1 cellular context compared by ENCODE assay signal in genomic region chr1:226827968-226828513, GRCh38.
TF ChIP-seq lines count a peak whose summit lies in the region.

No MANE protein-coding gene starts in this region.

TF ChIP-seq in HepG2, 621 proteins besides CTCF, POLR2A, EP300 and RAD21 (continued from another document and continues in another):
- TF ChIP-seq ZNF687 (CRISPR knock-in tag; IDR thresholded peaks at IDR 0.05) (0 out of 2 replicates have a peak, but pooled peaks have one; percentile 22), ZMYM2 (CRISPR knock-in tag; IDR thresholded peaks at IDR 0.05) (no peak), ZNF17 (CRISPR knock-in tag; IDR thresholded peaks at IDR 0.05) (no peak), ZNF580 (CRISPR knock-in tag; IDR thresholded peaks at IDR 0.05; ENCODE audit: borderline replicate concordance, low read depth) (no peak), ZNF780A (CRISPR knock-in tag; IDR thresholded peaks at IDR 0.05) (no peak), ZNF24 (IDR thresholded peaks at IDR 0.05) (no peak), ZNF770 (CRISPR knock-in tag; IDR thresholded peaks at IDR 0.05) (peak; percentile 92), ZNF790 (CRISPR knock-in tag; IDR thresholded peaks at IDR 0.05; ENCODE audit: borderline replicate concordance) (no peak), TEAD3 (CRISPR knock-in tag; optimal IDR thresholded peaks at IDR 0.05; ENCODE audit: borderline replicate concordance) (no peak), NR2F6 (IDR thresholded peaks at IDR 0.05) (no peak), NR2F6 (CRISPR knock-in tag; IDR thresholded peaks at IDR 0.05) (no peak), YY1 (IDR thresholded peaks at IDR 0.05; ENCODE audit: insufficient read depth, insufficient replicate concordance, low read depth, low read length) (peak; percentile 19), MED13 (CRISPR knock-in tag; IDR thresholded peaks at IDR 0.05) (no peak), HMG20B (CRISPR knock-in tag; conservative IDR thresholded peaks at IDR 0.05) (no peak), STAG1 (CRISPR knock-in tag; IDR thresholded peaks at IDR 0.05) (peak; percentile 81), ZNF432 (CRISPR knock-in tag; IDR thresholded peaks at IDR 0.05; ENCODE audit: borderline replicate concordance) (no peak), SALL1 (CRISPR knock-in tag; IDR thresholded peaks at IDR 0.05) (0 out of 2 replicates have a peak, but pooled peaks have one; percentile 11), SMAD3 (CRISPR knock-in tag; IDR thresholded peaks at IDR 0.05) (no peak), GABPA (IDR thresholded peaks at IDR 0.05; ENCODE audit: low read depth, low read length) (no peak), GABPA (CRISPR knock-in tag; IDR thresholded peaks at IDR 0.05; ENCODE audit: low read depth) (peak; percentile 51; the same call in 1 of the 2 replicates), HMGXB4 (CRISPR knock-in tag; IDR thresholded peaks at IDR 0.05; ENCODE audit: borderline replicate concordance in 1 of 2, low read depth in 1 of 2) (0 out of 4 replicates have a peak, but pooled peaks of 1 of the 2 experiments have one; percentile 34), HMG20A (CRISPR knock-in tag; IDR thresholded peaks at IDR 0.05; ENCODE audit: borderline replicate concordance) (no peak), ARID5B (CRISPR knock-in tag; IDR thresholded peaks at IDR 0.05) (0 out of 2 replicates have a peak, but pooled peaks have one; percentile 9), ZMYM4 (CRISPR knock-in tag; IDR thresholded peaks at IDR 0.05) (0 out of 2 replicates have a peak, but pooled peaks have one; percentile 13), ZNF652 (CRISPR knock-in tag; IDR thresholded peaks at IDR 0.05; ENCODE audit: borderline replicate concordance, low read depth) (peak; percentile 57; the same call in 1 of the 2 replicates), ZNF383 (CRISPR knock-in tag; IDR thresholded peaks at IDR 0.05; ENCODE audit: borderline replicate concordance) (no peak), ZNF543 (CRISPR knock-in tag; IDR thresholded peaks at IDR 0.05) (no peak), ONECUT2 (CRISPR knock-in tag; IDR thresholded peaks at IDR 0.05) (no peak), ZNF142 (CRISPR knock-in tag; IDR thresholded peaks at IDR 0.05) (no peak), ZFX (CRISPR knock-in tag; IDR thresholded peaks at IDR 0.05; ENCODE audit: low read depth) (no peak), ETV5 (CRISPR knock-in tag; IDR thresholded peaks at IDR 0.05; ENCODE audit: borderline replicate concordance) (peak; percentile 32; the same call in 1 of the 2 replicates), NR2C2 (CRISPR knock-in tag; IDR thresholded peaks at IDR 0.05; ENCODE audit: borderline replicate concordance) (no peak), ZNF501 (CRISPR knock-in tag; IDR thresholded peaks at IDR 0.05) (no peak), KDM2A (CRISPR knock-in tag; IDR thresholded peaks at IDR 0.05; ENCODE audit: borderline replicate concordance, low read depth) (peak; percentile 28; the same call in 1 of the 2 replicates), TRIM22 (IDR thresholded peaks at IDR 0.05) (no peak)
- TF ChIP-seq, protein P1, sequence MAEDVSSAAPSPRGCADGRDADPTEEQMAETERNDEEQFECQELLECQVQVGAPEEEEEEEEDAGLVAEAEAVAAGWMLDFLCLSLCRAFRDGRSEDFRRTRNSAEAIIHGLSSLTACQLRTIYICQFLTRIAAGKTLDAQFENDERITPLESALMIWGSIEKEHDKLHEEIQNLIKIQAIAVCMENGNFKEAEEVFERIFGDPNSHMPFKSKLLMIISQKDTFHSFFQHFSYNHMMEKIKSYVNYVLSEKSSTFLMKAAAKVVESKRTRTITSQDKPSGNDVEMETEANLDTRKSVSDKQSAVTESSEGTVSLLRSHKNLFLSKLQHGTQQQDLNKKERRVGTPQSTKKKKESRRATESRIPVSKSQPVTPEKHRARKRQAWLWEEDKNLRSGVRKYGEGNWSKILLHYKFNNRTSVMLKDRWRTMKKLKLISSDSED (CRISPR knock-in tag; IDR thresholded peaks at IDR 0.05) = no peak
- TF ChIP-seq, protein P2, sequence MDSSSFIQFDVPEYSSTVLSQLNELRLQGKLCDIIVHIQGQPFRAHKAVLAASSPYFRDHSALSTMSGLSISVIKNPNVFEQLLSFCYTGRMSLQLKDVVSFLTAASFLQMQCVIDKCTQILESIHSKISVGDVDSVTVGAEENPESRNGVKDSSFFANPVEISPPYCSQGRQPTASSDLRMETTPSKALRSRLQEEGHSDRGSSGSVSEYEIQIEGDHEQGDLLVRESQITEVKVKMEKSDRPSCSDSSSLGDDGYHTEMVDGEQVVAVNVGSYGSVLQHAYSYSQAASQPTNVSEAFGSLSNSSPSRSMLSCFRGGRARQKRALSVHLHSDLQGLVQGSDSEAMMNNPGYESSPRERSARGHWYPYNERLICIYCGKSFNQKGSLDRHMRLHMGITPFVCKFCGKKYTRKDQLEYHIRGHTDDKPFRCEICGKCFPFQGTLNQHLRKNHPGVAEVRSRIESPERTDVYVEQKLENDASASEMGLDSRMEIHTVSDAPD (CRISPR knock-in tag; IDR thresholded peaks at IDR 0.05) = no peak
